8 cellular contexts compared by ENCODE assay signal in the genomic region with DNA sequence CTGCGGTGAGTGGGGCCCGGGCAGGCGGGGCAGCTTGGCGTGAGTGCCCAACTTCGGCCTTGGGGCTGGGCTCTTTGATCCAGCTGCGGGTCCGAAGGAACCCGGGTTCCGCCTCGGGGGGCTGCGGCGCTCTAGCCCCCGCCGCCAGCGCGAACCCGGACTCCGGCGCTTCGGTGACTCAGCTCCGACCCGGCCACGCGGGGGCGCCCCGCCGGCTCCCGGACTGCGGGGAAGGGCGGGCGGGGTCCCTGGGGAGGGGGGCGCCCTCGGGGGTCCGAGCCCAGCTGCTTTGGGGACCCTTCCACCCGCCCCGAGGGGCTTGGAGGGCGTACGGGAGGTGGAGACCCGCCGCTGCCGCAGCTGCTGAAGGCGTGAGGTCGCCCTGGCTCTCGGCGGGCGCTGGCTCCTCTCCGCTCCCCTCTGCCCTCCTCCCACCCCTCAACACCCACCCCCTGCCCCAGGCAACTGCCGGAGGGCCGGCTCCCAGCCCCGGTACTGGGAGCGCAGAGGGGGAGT. TPM values are rescaled to one million over a fixed set of nuclear protein-coding genes. Genes with fewer than 3 reads are reported as not detected.
DNase-seq lines count a peak whose midpoint lies in the region; ATAC-seq and TF ChIP-seq lines count a peak whose summit lies in the region.

No MANE protein-coding gene starts in this region.

- H4K20me1 ChIP-seq in Karpas-422 (ENCODE audit: insufficient read depth, low read depth, low read length) = peaks cover 3% of the 10 kb centered on the region; the same call in 1 of the 2 replicates

- 0 to 1% methylated on average over 35 to 51 of the region's 51 CpGs for WGBS in esophagus, 2 donors
- 2% methylated on average over 17 of the region's 51 CpGs; no CpG with 5 or more reads in 1 of the 2 donors for WGBS in testis, 2 donors

- H3K9me3 Mint-ChIP-seq in naive thymus-derived CD8-positive, alpha-beta T cell = no peaks in the 10 kb centered on the region

- DNase-seq in NCI-H748 (lab: John Stamatoyannopoulos, UW; ENCODE audit: unreplicated experiment) (peak; percentile 35), NCI-H748 treated with DMSO at 0.1 percent for 48 hours (lab: John Stamatoyannopoulos, UW) (no peak), Karpas-422 (peak; percentile 72), testis (peak; percentile 29)
- peak; percentile 84 for DNase-seq in activated CD8-positive, alpha-beta memory T cell treated with anti-CD3 and anti-CD28 coated beads for 24 hours
- DNase-seq in naive thymus-derived CD8-positive, alpha-beta T cell = peak in 9 of 10 donors; percentile 20 to 68 (median 52)

- H3K4me1 ChIP-seq in Karpas-422 (ENCODE audit: low read length) (peaks cover 18% of the 10 kb centered on the region), esophagus (ENCODE audit: control insufficient read depth in 2 of 2, insufficient read depth in 2 of 2, low read length in 1 of 2) (no peaks in the 10 kb centered on the region), testis (peaks cover 9% of the 10 kb centered on the region)

- H3K4me2 ChIP-seq in Karpas-422 (ENCODE audit: low read depth, low read length, poor library complexity, severe bottlenecking) = peak overlapping the region; percentile 67

- H3K9ac ChIP-seq in Karpas-422 (ENCODE audit: low read length) = peak overlapping the region; percentile 77

- POLR2A ChIA-PET in naive thymus-derived CD8-positive, alpha-beta T cell (lab: Charles Lee) = interaction anchor here (0.5 to 2.5 kb wide), 12 partner anchors 9 to 228 kb away, joined by 3 to 12 read pairs (median 4); partner anchors contain the start of genes NLRC5, PSME3IP1 and RSPRY1

- H3K27me3 Mint-ChIP-seq in naive thymus-derived CD8-positive, alpha-beta T cell = peaks cover 0 to 3% (median 0%) of the 10 kb centered on the region in 5 donors

- H3K4me1 Mint-ChIP-seq in naive thymus-derived CD8-positive, alpha-beta T cell = peaks cover 9 to 22% (median 13%) of the 10 kb centered on the region in 4 donors

- ATAC-seq in naive thymus-derived CD8-positive, alpha-beta T cell = peak; percentile 74 to 77
- no peak for ATAC-seq in GM18870 (IDR thresholded peaks at IDR 0.05; ENCODE audit: unreplicated experiment)

- peak in 2 of 3 experiments; percentile 13 to 70 for TF ChIP-seq CTCF in testis (IDR thresholded peaks at IDR 0.05)

- H3K9me3 ChIP-seq in Karpas-422 (ENCODE audit: low read length) (no peaks in the 10 kb centered on the region), esophagus (ENCODE audit: control insufficient read depth in 2 of 2, insufficient read depth in 1 of 2, low read depth in 1 of 2, low read length in 1 of 2) (no peaks in the 10 kb centered on the region), testis (no peaks in the 10 kb centered on the region)

- intact Hi-C loops in testis (cut with DNase I; ENCODE audit: low total_unique reads) = loop anchor here (5.0 to 10.0 kb wide), 2 partner anchors 74 to 202 kb away; no protein-coding TSS in a partner anchor

- no peak overlapping the region for H3K27ac Mint-ChIP-seq in naive thymus-derived CD8-positive, alpha-beta T cell

- H3K36me3 Mint-ChIP-seq in naive thymus-derived CD8-positive, alpha-beta T cell = no peaks in the 10 kb centered on the region

- H3K79me2 ChIP-seq in Karpas-422 (ENCODE audit: low read length) = no peaks in the 10 kb centered on the region

- H2AFZ ChIP-seq in Karpas-422 (ENCODE audit: low read length) = no peak overlapping the region

- peak overlapping the region in 5 of 10 donors; percentile 70 to 86 (median 74) for H3K4me3 Mint-ChIP-seq in naive thymus-derived CD8-positive, alpha-beta T cell

- no peaks in the 10 kb centered on the region for H3K36me3 ChIP-seq in Karpas-422 (ENCODE audit: insufficient read depth, low read length)
- H3K36me3 ChIP-seq in esophagus (ENCODE audit: control insufficient read depth in 2 of 2, insufficient read depth in 2 of 2, low read length in 1 of 2) = no peaks in the 10 kb centered on the region
- no peaks in the 10 kb centered on the region for H3K36me3 ChIP-seq in testis (ENCODE audit: low read depth, missing control alignments)

- H3K27ac ChIP-seq in Karpas-422 (ENCODE audit: low read length) = no peak overlapping the region
- H3K27ac ChIP-seq in esophagus (ENCODE audit: low read depth in 2 of 2, low read length in 1 of 2) = peak overlapping the region; percentile 39 to 68
- no peak overlapping the region for H3K27ac ChIP-seq in testis

- TF ChIP-seq POLR2A in testis (IDR thresholded peaks at IDR 0.05) = no peak

- H3K9me2 ChIP-seq in Karpas-422 (replicated peaks; ENCODE audit: insufficient read depth, low read length) = no peaks in the 10 kb centered on the region

- H3K27me3 ChIP-seq in Karpas-422 (ENCODE audit: low read length) = no peaks in the 10 kb centered on the region
- H3K27me3 ChIP-seq in esophagus (ENCODE audit: control insufficient read depth in 1 of 2, insufficient read depth in 2 of 2, low read length in 2 of 2) = no peaks in the 10 kb centered on the region
- no peaks in the 10 kb centered on the region for H3K27me3 ChIP-seq in testis

- peak overlapping the region; percentile 74 for H3K4me3 ChIP-seq in Karpas-422 (ENCODE audit: low read length)
- peak overlapping the region; percentile 67 to 80 for H3K4me3 ChIP-seq in esophagus (ENCODE audit: low read depth in 1 of 2, low read length in 2 of 2)
- H3K4me3 ChIP-seq in testis = peak overlapping the region; percentile 66 to 75

RNA-seq across cellular contexts. Expression of gene CPNE2, which starts 0.5 kb away (rescaled TPM):
- total RNA-seq in Karpas-422 (2014; rRNA removed; shearing (Covaris generic); ENCODE audit: low replicate concordance) = 4.6 and 5.1 TPM in 2 replicates
- polyA plus RNA-seq in esophagus = 10 to 100 TPM; 18.3 to 24.5 TPM
- 10 to 100 TPM in 1 of 2 experiments, 1 to 10 TPM in 1; 9.6 to 10.3 TPM for total RNA-seq in naive thymus-derived CD8-positive, alpha-beta T cell
- 10 to 100 TPM; 26.8 to 60.4 (median 30.4) TPM for polyA plus RNA-seq in naive thymus-derived CD8-positive, alpha-beta T cell
- 10 to 100 TPM; 18.3 to 25.2 TPM for total RNA-seq in testis
- 51.8 TPM for polyA plus RNA-seq in testis (ENCODE audit: insufficient read depth, low read depth, low replicate concordance)

Comparison
In these comparisons a context has a peak if more than half of its experiments do, and no peak if none do; other contexts are left out.
1. H3K27ac ChIP-seq: peak in esophagus (2 of 2); none in Karpas-422 (single experiment) and testis (0 of 2).
2. Peak in every context shown above with its lines, with median percentiles within 50 percentile points of each other: H3K4me3 ChIP-seq.